8 cellular contexts compared by ENCODE assay signal in the genomic region with DNA sequence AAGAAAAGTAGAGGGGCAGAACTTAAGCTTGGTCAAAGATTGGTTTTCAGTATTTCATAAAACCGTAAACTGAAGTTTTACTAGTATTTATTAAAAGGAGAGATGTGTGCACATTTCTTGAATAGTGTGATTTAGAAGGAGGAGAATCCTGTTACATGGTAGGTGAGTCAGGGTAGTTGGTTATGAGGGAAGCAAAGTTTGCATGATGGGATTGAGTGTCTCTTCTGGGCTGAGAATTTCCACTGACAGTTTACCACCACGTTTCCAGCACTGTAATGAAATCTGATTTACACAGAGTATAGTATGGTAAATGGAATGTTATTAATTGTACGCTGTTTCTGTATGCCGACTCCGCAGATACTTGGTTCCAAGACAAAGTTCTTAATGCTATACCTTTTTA. TPM values are rescaled to one million over a fixed set of nuclear protein-coding genes. Genes with fewer than 3 reads are reported as not detected.
DNase-seq lines count a peak whose midpoint lies in the region; FAIRE-seq and TF ChIP-seq lines count a peak whose summit lies in the region.

No MANE protein-coding gene starts in this region.

- H3K4me3 ChIP-seq in HUES6 (ENCODE audit: low read depth, low read length) (peak overlapping the region; percentile 90), colonic mucosa (peak overlapping the region; percentile 90), muscle layer of duodenum (ENCODE audit: low read depth in 1 of 2, low read length in 2 of 2) (peak overlapping the region; percentile 79 to 85), spleen (peak overlapping the region in 4 of 8 donors; percentile 60 to 87 (median 72))

- TF ChIP-seq POLR2A in spleen (IDR thresholded peaks at IDR 0.05) = no peak

- peak; percentile 41 for DNase-seq in ACHN
- no peak for DNase-seq in colonic mucosa
- DNase-seq in D721Med (ENCODE audit: insufficient read length, low spot score) = no peak
- no peak for DNase-seq in stimulated activated CD4-positive, alpha-beta T cell treated with anti-CD3 and anti-CD28 coated beads, Interleukin-4, amount 100 ng/mL, for 24 hours
- DNase-seq in spleen = no peak
- DNase-seq in effector CD8-positive, alpha-beta T cell (lab: John Stamatoyannopoulos, UW) = no peak

- H3K9ac ChIP-seq in HUES6 (ENCODE audit: low read length) (peak overlapping the region; percentile 85), colonic mucosa (ENCODE audit: low read depth in 2 of 2, low read length in 2 of 2) (peak overlapping the region in 1 of 2 donors; percentile 96)

- no peaks in the 10 kb centered on the region; the same call in 1 of the 2 replicates for H3K27me3 ChIP-seq in HUES6 (ENCODE audit: control insufficient read depth, insufficient read depth, low read length)
- no peaks in the 10 kb centered on the region for H3K27me3 ChIP-seq in colonic mucosa
- no peaks in the 10 kb centered on the region for H3K27me3 ChIP-seq in muscle layer of duodenum (ENCODE audit: low read depth, low read length)
- H3K27me3 ChIP-seq in spleen (replicated peaks in 1 of 7) = peaks cover 0 to 71% (median 31%) of the 10 kb centered on the region in 7 donors

- intact Hi-C loops in colonic mucosa (cut with DNase I) = no loop called here
- intact Hi-C loops in spleen (cut with DNase I; ENCODE audit: low total_unique reads) = no loop called here

- FAIRE-seq in D721Med (lab: Jason Lieb, UNC) = no peak

- no peak overlapping the region for H3K27ac ChIP-seq in HUES6 (ENCODE audit: low read depth, low read length)
- no peak overlapping the region for H3K27ac ChIP-seq in colonic mucosa
- peak overlapping the region; percentile 79 for H3K27ac ChIP-seq in muscle layer of duodenum (ENCODE audit: low read length)
- H3K27ac ChIP-seq in spleen = no peak overlapping the region

- H3K36me3 ChIP-seq in HUES6 (ENCODE audit: control insufficient read depth, insufficient read depth, low read length) (no peaks in the 10 kb centered on the region), colonic mucosa (no peaks in the 10 kb centered on the region), muscle layer of duodenum (ENCODE audit: control insufficient read depth in 1 of 2, insufficient read depth in 2 of 2, low read length in 2 of 2) (no peaks in the 10 kb centered on the region), spleen (no peaks in the 10 kb centered on the region)

- H3K4me1 ChIP-seq in HUES6 (ENCODE audit: control insufficient read depth, insufficient read depth, low read length) = peaks cover 35% of the 10 kb centered on the region
- no peaks in the 10 kb centered on the region for H3K4me1 ChIP-seq in colonic mucosa
- peaks cover 0 to 17% of the 10 kb centered on the region in 2 donors for H3K4me1 ChIP-seq in muscle layer of duodenum (ENCODE audit: control insufficient read depth in 1 of 2, insufficient read depth in 2 of 2, low read length in 2 of 2)
- H3K4me1 ChIP-seq in spleen = peaks cover 0 to 46% (median 25%) of the 10 kb centered on the region in 6 donors

- TF ChIP-seq CTCF in colonic mucosa (IDR thresholded peaks at IDR 0.05) (no peak), D721Med (IDR thresholded peaks at IDR 0.05; ENCODE audit: insufficient read depth, missing control alignments) (no peak), spleen (IDR thresholded peaks at IDR 0.05 in 8 of 11, conservative IDR thresholded peaks at IDR 0.05 in 3 of 11) (no peak)

- in situ Hi-C loops in ACHN (cut with HindIII; ENCODE audit: low pct_ligation_motif_present, low pct_unique_long_range_greater_than_20kb, low sequenced_read_pairs) = no loop called here

- 64 to 73% (median 69%) methylated on average over 5 of the region's 5 CpGs for WGBS in spleen, 5 donors

- H3K9me3 ChIP-seq in HUES6 (ENCODE audit: control insufficient read depth, insufficient read depth, low read depth, low read length) = no peaks in the 10 kb centered on the region
- H3K9me3 ChIP-seq in colonic mucosa = no peaks in the 10 kb centered on the region
- H3K9me3 ChIP-seq in muscle layer of duodenum (ENCODE audit: control insufficient read depth in 1 of 2, low read length in 2 of 2) = no peaks in the 10 kb centered on the region
- no peaks in the 10 kb centered on the region for H3K9me3 ChIP-seq in spleen

RNA-seq across cellular contexts. Expression of gene NECTIN3, which starts 1.6 kb away (rescaled TPM):
- total RNA-seq in colonic mucosa (10 to 100 TPM; 46.8 to 47.4 TPM), spleen (10 to 100 TPM in 2 of 7 donors, 1 to 10 TPM in 5; 5.8 to 12.5 (median 8.9) TPM)
- under 1 TPM; 0.43 to 0.86 (median 0.58) TPM for polyA plus RNA-seq in spleen
